8 cellular contexts compared by ENCODE assay signal in the genomic region with DNA sequence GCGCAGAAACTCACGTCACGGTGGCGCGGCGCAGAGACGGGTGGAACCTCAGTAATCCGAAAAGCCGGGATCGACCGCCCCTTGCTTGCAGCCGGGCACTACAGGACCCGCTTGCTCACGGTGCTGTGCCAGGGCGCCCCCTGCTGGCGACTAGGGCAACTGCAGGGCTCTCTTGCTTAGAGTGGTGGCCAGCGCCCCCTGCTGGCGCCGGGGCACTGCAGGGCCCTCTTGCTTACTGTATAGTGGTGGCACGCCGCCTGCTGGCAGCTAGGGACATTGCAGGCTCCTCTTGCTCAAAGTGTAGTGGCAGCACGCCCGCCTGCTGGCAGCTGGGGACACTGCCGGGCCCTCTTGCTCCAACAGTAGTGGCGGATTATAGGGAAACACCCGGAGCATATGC. TPM values are rescaled to one million over a fixed set of nuclear protein-coding genes. Genes with fewer than 3 reads are reported as not detected.
DNase-seq lines count a peak whose midpoint lies in the region; FAIRE-seq and TF ChIP-seq lines count a peak whose summit lies in the region.
"Not testable (repeated sequence)": the region's sequence is repeated elsewhere in the genome, so short reads cannot be mapped to it uniquely, and the experiment has no call there.

No MANE protein-coding gene starts in this region.

- H3K27me3 ChIP-seq in bronchial epithelial cell (ENCODE audit: control insufficient read depth, insufficient read depth, low read length); kidney epithelial cell (ENCODE audit: control insufficient read depth, insufficient read depth, low read length); tibial artery: not testable (repeated sequence)

- not testable (repeated sequence) for H3K9me3 ChIP-seq in tibial artery

- intact Hi-C loops in tibial artery (cut with DNase I; ENCODE audit: low total_unique reads) = not testable (repeated sequence)

- peak; percentile 53 for TF ChIP-seq CTCF in bronchial epithelial cell (IDR thresholded peaks at IDR 0.05; ENCODE audit: insufficient read depth, low read length, severe bottlenecking)
- TF ChIP-seq CTCF in kidney epithelial cell (IDR thresholded peaks at IDR 0.05; ENCODE audit: insufficient read depth, low read length, poor library complexity, severe bottlenecking) = peak; percentile 51
- TF ChIP-seq CTCF in tibial artery (IDR thresholded peaks at IDR 0.05) = peak in 1 of 2 experiments; percentile 39

- not testable (repeated sequence) for H3K36me3 ChIP-seq in bronchial epithelial cell (ENCODE audit: control insufficient read depth, insufficient read depth, low read length); kidney epithelial cell (ENCODE audit: control insufficient read depth, insufficient read depth, low read length); tibial artery

- peak; percentile 23 for DNase-seq in GF-D8 (lab: John Stamatoyannopoulos, UW)
- peak; percentile 26 for DNase-seq in NCI-H187 treated with DMSO at 0.1 percent for 48 hours (lab: John Stamatoyannopoulos, UW)
- DNase-seq in SKM-1 treated with dmso at 0.1 percent for 144 hours (lab: John Stamatoyannopoulos, UW; ENCODE audit: unreplicated experiment) = peak; percentile 68
- DNase-seq in activated CD8-positive, alpha-beta memory T cell treated with anti-CD3 and anti-CD28 coated beads, Interleukin-2, amount 50 U/mL, for 1 hour (ENCODE audit: extremely low read depth) = peak; percentile 54
- not testable (repeated sequence) for DNase-seq in bronchial epithelial cell (ENCODE audit: low read depth); kidney epithelial cell (ENCODE audit: low read depth)
- peak; percentile 79 for DNase-seq in stimulated activated CD4-positive, alpha-beta T cell treated with anti-CD3 and anti-CD28 coated beads, Interleukin-12 subunit alpha, Interleukin-12 subunit beta, amount 100 ng/mL, for 4 hours
- DNase-seq in tibial artery = peak; percentile 99 to 100

- not testable (repeated sequence) for FAIRE-seq in bronchial epithelial cell (lab: Jason Lieb, UNC)

- H3K4me1 ChIP-seq in tibial artery = not testable (repeated sequence)

- not testable (repeated sequence) for H3K4me3 ChIP-seq in bronchial epithelial cell (ENCODE audit: low read depth, low read length); kidney epithelial cell (ENCODE audit: low read depth, low read length); tibial artery

- H3K27ac ChIP-seq in tibial artery = not testable (repeated sequence)

RNA-seq across cellular contexts. Expression of a gene that starts 42.6 kb away (rescaled TPM):
- 4.7 and 5.8 TPM in 2 replicates for total RNA-seq in bronchial epithelial cell
- 5.5 and 7.8 TPM in 2 replicates for total RNA-seq in kidney epithelial cell

RNA-seq across cellular contexts. Expression of a gene that starts 42.9 kb away (rescaled TPM):
- total RNA-seq in bronchial epithelial cell = 9.0 and 14.1 TPM in 2 replicates
- 12.7 and 25.4 TPM in 2 replicates for total RNA-seq in kidney epithelial cell
